ENCODE assay signal across 36 cellular contexts in genomic region chr3:127855246-127855645, GRCh38. TPM values are rescaled to one million over a fixed set of nuclear protein-coding genes. Genes with fewer than 3 reads are reported as not detected.
DNase-seq lines count a peak whose midpoint lies in the region; ATAC-seq and TF ChIP-seq lines count a peak whose summit lies in the region.
"Had no signal": no experiment of that assay in that cellular context is flagged by ENCODE, and none has a peak within 500 bp of the region (broad histone marks: within the 10 kb centered on the region; RNA-seq: fewer than 3 reads in every experiment).

No MANE protein-coding gene starts in this region.

- WGBS in esophagus muscularis mucosa = 70% methylated on average over 1 of the region's 1 CpG

- H3K27ac ChIP-seq in esophagus muscularis mucosa (replicated peaks in 1 of 4) = no peak overlapping the region
- H3K27ac ChIP-seq: 22Rv1; A549; BLaER1; BLaER1 treated with 17β-estradiol and CSF1 and Interleukin-3, amounts not matched to agents 10 nM and 100 nM; C4-2B had no signal

- TF ChIP-seq CTCF in esophagus muscularis mucosa (IDR thresholded peaks at IDR 0.05) = no peak
- TF ChIP-seq CTCF in osteocyte (IDR thresholded peaks at IDR 0.05) = no peak

- no peak for ATAC-seq in stimulated activated naive B cell treated with anti-CD40 and anti-IgM and Interleukin-4, amounts not matched to agents 10 μg/mL and 1 μg/mL and 100 μg/mL, for 72 hours (replicated peaks)
- ATAC-seq in GM18505 (IDR thresholded peaks at IDR 0.05; ENCODE audit: unreplicated experiment) (no peak), HG03095 (IDR thresholded peaks at IDR 0.05; ENCODE audit: unreplicated experiment) (no peak)
- ATAC-seq: A549; CD8-positive, alpha-beta T cell had no signal

- no peaks in the 10 kb centered on the region for H3K36me3 ChIP-seq in esophagus muscularis mucosa
- H3K36me3 ChIP-seq: BE2C; BLaER1; BLaER1 treated with 17β-estradiol and CSF1 and Interleukin-3, amounts not matched to agents 10 nM and 100 nM had no signal

- no peaks in the 10 kb centered on the region for H3K9me3 ChIP-seq in esophagus muscularis mucosa
- H3K9me3 ChIP-seq: A549; BE2C; BLaER1; BLaER1 treated with 17β-estradiol and CSF1 and Interleukin-3, amounts not matched to agents 10 nM and 100 nM; Caco-2 had no signal

- TF ChIP-seq POLR2A in esophagus muscularis mucosa (IDR thresholded peaks at IDR 0.05; ENCODE audit: low read depth) (no peak), GM18505 (IDR thresholded peaks at IDR 0.05; ENCODE audit: borderline replicate concordance, extremely low read depth, insufficient read depth, insufficient read length) (no peak)

- no peak overlapping the region for H3K27ac Mint-ChIP-seq in osteocyte (ENCODE audit: unreplicated experiment)
- peak overlapping the region; percentile 40 for H3K27ac Mint-ChIP-seq in stimulated activated naive B cell treated with anti-CD40 and anti-IgM and Interleukin-4, amounts not matched to agents 10 μg/mL and 1 μg/mL and 100 μg/mL, for 72 hours
- H3K27ac Mint-ChIP-seq: B cell; CD14-positive monocyte; CD4-positive, alpha-beta memory T cell; CD4-positive, alpha-beta T cell; CD4-positive, CD25-positive, alpha-beta regulatory T cell; CD8-positive, alpha-beta T cell had no signal

- no peaks in the 10 kb centered on the region for H3K36me3 Mint-ChIP-seq in osteocyte (ENCODE audit: unreplicated experiment)
- peaks cover 0 to 1% of the 10 kb centered on the region in 2 donors for H3K36me3 Mint-ChIP-seq in stimulated activated naive B cell treated with anti-CD40 and anti-IgM and Interleukin-4, amounts not matched to agents 10 μg/mL and 1 μg/mL and 100 μg/mL, for 72 hours
- H3K36me3 Mint-ChIP-seq: CD14-positive monocyte; CD4-positive, alpha-beta memory T cell; CD4-positive, CD25-positive, alpha-beta regulatory T cell; CD8-positive, alpha-beta memory T cell; CD8-positive, alpha-beta T cell had no signal

- H3K27me3 ChIP-seq in esophagus muscularis mucosa = no peaks in the 10 kb centered on the region
- H3K27me3 ChIP-seq: BE2C; BLaER1; BLaER1 treated with 17β-estradiol and CSF1 and Interleukin-3, amounts not matched to agents 10 nM and 100 nM had no signal

- DNase-seq in esophagus muscularis mucosa (ENCODE audit: extremely low spot score) (peak; percentile 70), osteocyte (ENCODE audit: extremely low spot score, unreplicated experiment) (peak; percentile 53), HUDEP-2 (lab: John Stamatoyannopoulos, UW; ENCODE audit: unreplicated experiment in 76 of 76) (no peak)
- DNase-seq in stimulated activated naive B cell treated with anti-CD40 and anti-IgM and Interleukin-4, amounts not matched to agents 10 μg/mL and 1 μg/mL and 100 μg/mL, for 72 hours = no peak
- DNase-seq: 8988T; ACHN; AML-193; BE2C; C1 segment of cervical spinal cord; Caco-2; Calu3; CD4-positive, alpha-beta memory T cell; CD4-positive, alpha-beta T cell; CD4-positive, CD25-positive, alpha-beta regulatory T cell; CD8-positive, alpha-beta memory T cell; CD8-positive, alpha-beta T cell; COR-L47; DMS 273 treated with DMSO at 0.1 percent for 48 hours; DMS153; DMS53; DMS79; DMS79 treated with DMSO at 0.1 percent for 48 hours; DND-41; EL had no signal

- H3K27me3 Mint-ChIP-seq in osteocyte (ENCODE audit: unreplicated experiment) = peaks cover 2% of the 10 kb centered on the region
- H3K27me3 Mint-ChIP-seq in stimulated activated naive B cell treated with anti-CD40 and anti-IgM and Interleukin-4, amounts not matched to agents 10 μg/mL and 1 μg/mL and 100 μg/mL, for 72 hours = peaks cover 6 to 8% of the 10 kb centered on the region in 2 donors
- H3K27me3 Mint-ChIP-seq: B cell; CD4-positive, alpha-beta T cell had no signal

- no peaks in the 10 kb centered on the region for H3K4me1 ChIP-seq in esophagus muscularis mucosa
- H3K4me1 ChIP-seq: A549; BE2C; BLaER1; BLaER1 treated with 17β-estradiol and CSF1 and Interleukin-3, amounts not matched to agents 10 nM and 100 nM; Caco-2 had no signal

- no peak overlapping the region for H3K4me3 ChIP-seq in esophagus muscularis mucosa
- H3K4me3 ChIP-seq: A549; BLaER1; BLaER1 treated with 17β-estradiol and CSF1 and Interleukin-3, amounts not matched to agents 10 nM and 100 nM had no signal

- TF ChIP-seq EP300 in esophagus muscularis mucosa (IDR thresholded peaks at IDR 0.05) = no peak

- no peaks in the 10 kb centered on the region for H3K4me1 Mint-ChIP-seq in osteocyte (ENCODE audit: unreplicated experiment)
- H3K4me1 Mint-ChIP-seq in stimulated activated naive B cell treated with anti-CD40 and anti-IgM and Interleukin-4, amounts not matched to agents 10 μg/mL and 1 μg/mL and 100 μg/mL, for 72 hours = peaks cover 2 to 15% of the 10 kb centered on the region in 2 donors
- H3K4me1 Mint-ChIP-seq: B cell; CD4-positive, CD25-positive, alpha-beta regulatory T cell had no signal

- intact Hi-C loops in esophagus muscularis mucosa (cut with DNase I) = no loop called here

- H3K9me3 Mint-ChIP-seq in osteocyte (ENCODE audit: unreplicated experiment) = no peaks in the 10 kb centered on the region
- H3K9me3 Mint-ChIP-seq in stimulated activated naive B cell treated with anti-CD40 and anti-IgM and Interleukin-4, amounts not matched to agents 10 μg/mL and 1 μg/mL and 100 μg/mL, for 72 hours = peaks cover 0 to 2% of the 10 kb centered on the region in 2 donors
- H3K9me3 Mint-ChIP-seq: CD14-positive monocyte; CD4-positive, alpha-beta memory T cell; CD4-positive, alpha-beta T cell; CD4-positive, CD25-positive, alpha-beta regulatory T cell; CD8-positive, alpha-beta memory T cell; CD8-positive, alpha-beta T cell had no signal

- H3K4me3 Mint-ChIP-seq in osteocyte (ENCODE audit: unreplicated experiment) = no peak overlapping the region
- no peak overlapping the region for H3K4me3 Mint-ChIP-seq in stimulated activated naive B cell treated with anti-CD40 and anti-IgM and Interleukin-4, amounts not matched to agents 10 μg/mL and 1 μg/mL and 100 μg/mL, for 72 hours
- H3K4me3 Mint-ChIP-seq: B cell; CD14-positive monocyte; CD4-positive, alpha-beta memory T cell; CD4-positive, alpha-beta T cell; CD4-positive, CD25-positive, alpha-beta regulatory T cell; CD8-positive, alpha-beta memory T cell; CD8-positive, alpha-beta T cell had no signal

RNA-seq across cellular contexts. Expression of gene MGLL, which starts 32.9 kb away (rescaled TPM):
- total RNA-seq in esophagus muscularis mucosa = 100 to 1,000 TPM in 1 of 4 donors, 10 to 100 TPM in 3; 56.5 to 155 (median 80.7) TPM
- total RNA-seq in osteocyte = 102 and 112 TPM in 2 replicates

RNA-seq across cellular contexts. Expression of gene KBTBD12, which starts 59.8 kb away (rescaled TPM):
- total RNA-seq in esophagus muscularis mucosa = 1 to 10 TPM; 3.8 to 6.0 (median 4.7) TPM
- not detected in 2 replicates for total RNA-seq in osteocyte
- total RNA-seq: A172; A673; Caco-2; CD4-positive, alpha-beta memory T cell; CD4-positive, alpha-beta T cell; CD4-positive, CD25-positive, alpha-beta regulatory T cell; CD8-positive, alpha-beta memory T cell; CD8-positive, alpha-beta T cell; Daoy had no signal

Comparison
In these comparisons a context has a peak if more than half of its experiments do, and no peak if none do; other contexts are left out.
1. DNase-seq: peak in esophagus muscularis mucosa (single experiment) and osteocyte (single experiment); none in stimulated activated naive B cell treated with anti-CD40 and anti-IgM and Interleukin-4, amounts not matched to agents 10 μg/mL and 1 μg/mL and 100 μg/mL, for 72 hours (single experiment) and HUDEP-2 (0 of 76).